ENCODE assay signal across 1 cellular context in genomic region chr10:79115302-79115701, GRCh38.
TF ChIP-seq lines count a peak whose summit lies in the region.

No MANE protein-coding gene starts in this region.

TF ChIP-seq in H1, 55 proteins besides CTCF, POLR2A, EP300 and RAD21:
- TF ChIP-seq POU5F1 (IDR thresholded peaks at IDR 0.05; ENCODE audit: low read depth, low read length) (no peak), POLR2AphosphoS5 (IDR thresholded peaks at IDR 0.05; ENCODE audit: low read depth, low read length) (no peak), BCL11A (IDR thresholded peaks at IDR 0.05; ENCODE audit: low read depth in 2 of 2, low read length in 2 of 2) (no peak), MAFK (IDR thresholded peaks at IDR 0.05; ENCODE audit: low read depth, low read length) (no peak), RBBP5 (IDR thresholded peaks at IDR 0.05; ENCODE audit: borderline replicate concordance, low read depth, low read length) (no peak), CEBPB (IDR thresholded peaks at IDR 0.05; ENCODE audit: low read depth, low read length) (no peak), FOSL1 (IDR thresholded peaks at IDR 0.05; ENCODE audit: insufficient read depth, low read depth, low read length) (no peak), EGR1 (IDR thresholded peaks at IDR 0.05; ENCODE audit: borderline replicate concordance, low read depth, low read length) (no peak), SIX5 (IDR thresholded peaks at IDR 0.05; ENCODE audit: low read depth, low read length) (no peak), JUN (IDR thresholded peaks at IDR 0.05; ENCODE audit: low read depth, low read length) (no peak), ATF3 (IDR thresholded peaks at IDR 0.05; ENCODE audit: insufficient read depth, low read depth, low read length) (no peak), RNF2 (IDR thresholded peaks at IDR 0.05; ENCODE audit: borderline replicate concordance, low read depth, low read length, missing control alignments, poor library complexity, severe bottlenecking) (no peak), CHD1 (IDR thresholded peaks at IDR 0.05; ENCODE audit: low read depth, low read length) (no peak), YY1 (IDR thresholded peaks at IDR 0.05; ENCODE audit: low read depth, low read length) (no peak)
